Comparison of ENCODE assay signal across 2 cellular contexts in the genomic region with DNA sequence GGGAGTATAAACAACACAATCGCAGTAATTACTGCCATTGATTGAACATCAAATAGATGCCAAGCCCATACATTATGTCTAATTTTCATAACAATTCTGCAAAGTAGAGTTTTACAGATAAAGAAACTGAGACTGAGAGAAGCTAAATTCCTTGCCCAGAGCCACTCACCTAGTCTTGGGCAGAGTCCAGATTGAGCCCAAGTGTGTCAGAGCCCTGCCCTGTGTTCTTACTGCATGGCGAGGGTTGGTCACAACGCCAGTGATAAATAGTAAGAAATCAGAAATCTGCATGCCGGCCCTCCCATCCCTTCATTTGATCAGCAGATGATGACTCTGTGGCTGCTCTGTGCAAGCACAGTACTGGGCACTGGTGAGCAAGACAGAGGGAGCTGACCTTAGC.
TF ChIP-seq lines count a peak whose summit lies in the region.

No MANE protein-coding gene starts in this region.

TF ChIP-seq in HepG2, 621 proteins besides CTCF, POLR2A, EP300 and RAD21:
- TF ChIP-seq ZNF20 (CRISPR knock-in tag; IDR thresholded peaks at IDR 0.05) = no peak
- no peak for TF ChIP-seq ZNF567 (CRISPR knock-in tag; IDR thresholded peaks at IDR 0.05; ENCODE audit: borderline replicate concordance)
- TF ChIP-seq PCBP1 (IDR thresholded peaks at IDR 0.05; ENCODE audit: borderline replicate concordance, low read depth, low read length) = no peak
- TF ChIP-seq SMC3 (IDR thresholded peaks at IDR 0.05; ENCODE audit: low read length) = no peak
- TF ChIP-seq ZNF672 (CRISPR knock-in tag; IDR thresholded peaks at IDR 0.05) = no peak
- TF ChIP-seq REXO4 (CRISPR knock-in tag; IDR thresholded peaks at IDR 0.05; ENCODE audit: borderline replicate concordance) = no peak
TF ChIP-seq in HepG2: peak in this region for 0.

TF ChIP-seq in endothelial cell of umbilical vein, 7 proteins besides CTCF, POLR2A, EP300 and RAD21:
- TF ChIP-seq GATA2 (IDR thresholded peaks at IDR 0.05; ENCODE audit: insufficient read depth, insufficient read length, low read depth, low read length) = no peak
- TF ChIP-seq FOS (IDR thresholded peaks at IDR 0.05; ENCODE audit: borderline replicate concordance, insufficient read depth, low read length) = no peak
- TF ChIP-seq, protein P1, sequence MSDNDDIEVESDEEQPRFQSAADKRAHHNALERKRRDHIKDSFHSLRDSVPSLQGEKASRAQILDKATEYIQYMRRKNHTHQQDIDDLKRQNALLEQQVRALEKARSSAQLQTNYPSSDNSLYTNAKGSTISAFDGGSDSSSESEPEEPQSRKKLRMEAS (IDR thresholded peaks at IDR 0.05; ENCODE audit: insufficient read depth, insufficient read length) = no peak
- TF ChIP-seq EZH2 (IDR thresholded peaks at IDR 0.05; ENCODE audit: borderline replicate concordance, low read depth, low read length, severe bottlenecking) = no peak
- TF ChIP-seq POLR2AphosphoS5 (IDR thresholded peaks at IDR 0.05; ENCODE audit: insufficient read depth, low read depth, low read length) = no peak
- TF ChIP-seq JUN (IDR thresholded peaks at IDR 0.05; ENCODE audit: borderline replicate concordance, insufficient read depth, insufficient read length, low read depth) = no peak
- no peak for TF ChIP-seq MYC (IDR thresholded peaks at IDR 0.05; ENCODE audit: low read depth, low read length)
